In the genomic region with DNA sequence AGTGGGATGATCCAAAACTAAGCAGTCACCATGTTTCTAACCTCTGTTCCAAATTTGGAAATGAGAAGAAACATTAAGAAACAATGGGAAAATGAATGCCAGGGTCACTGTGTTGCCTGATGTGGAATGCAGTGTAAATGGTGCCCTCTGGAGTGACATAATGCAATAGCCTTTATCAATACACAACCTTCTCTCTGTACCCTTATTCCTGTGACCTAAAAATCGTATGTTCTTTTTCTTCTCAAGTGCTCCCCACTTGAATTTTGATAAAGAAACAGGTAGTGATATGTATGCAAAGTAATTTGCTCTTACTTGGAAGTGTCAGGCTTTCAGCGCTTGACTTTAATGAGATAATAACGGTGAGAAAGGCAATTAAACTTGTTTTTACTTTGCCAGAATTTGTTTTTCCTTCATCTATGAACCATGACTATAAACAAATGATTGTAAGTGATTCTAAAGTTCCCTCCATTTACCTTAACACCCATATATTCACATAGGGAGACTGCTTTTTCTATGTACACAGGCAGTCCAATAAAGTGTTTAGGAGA, we compare ENCODE assay signal across 1 cellular context.
TF ChIP-seq lines count a peak whose summit lies in the region.

No MANE protein-coding gene starts in this region.

TF ChIP-seq in HEK293, 187 proteins besides CTCF, POLR2A, EP300 and RAD21 (continued from another document):
- peak; percentile 45; the same call in 1 of the 2 replicates for TF ChIP-seq OSR2 (tag by site-specific recombination; IDR thresholded peaks at IDR 0.05)
